In genomic region chr14:20609215-20610001, GRCh38 we compare ENCODE assay signal across 8 cellular contexts. TPM values are rescaled to one million over a fixed set of nuclear protein-coding genes. Genes with fewer than 3 reads are reported as not detected.
DNase-seq lines count a peak whose midpoint lies in the region; ATAC-seq and TF ChIP-seq lines count a peak whose summit lies in the region.

No MANE protein-coding gene starts in this region.

- WGBS in liver, result under 1% methylated on average over 44 of the region's 44 CpGs

- H3K27ac ChIP-seq in duodenal mucosa (ENCODE audit: low read depth, low read length) (no peak overlapping the region), liver (ENCODE audit: low read depth in 1 of 2, low read length in 2 of 2) (peak overlapping the region in 1 of 2 donors; percentile 44)

- TF ChIP-seq CTCF in liver (IDR thresholded peaks at IDR 0.05; ENCODE audit: low read depth, low read length, missing input control), result peak; percentile 99

- peak overlapping the region; percentile 91 to 98 for H3K4me3 ChIP-seq in duodenal mucosa (ENCODE audit: low read depth in 1 of 2, low read length in 2 of 2)
- peak overlapping the region; percentile 81 to 98 (median 85) for H3K4me3 ChIP-seq in liver (ENCODE audit: low read depth in 1 of 3, low read length in 3 of 3)

- H3K9me3 ChIP-seq in duodenal mucosa (ENCODE audit: control insufficient read depth in 1 of 2, low read length in 2 of 2), result no peaks in the 10 kb centered on the region
- no peaks in the 10 kb centered on the region for H3K9me3 ChIP-seq in liver (ENCODE audit: control insufficient read depth in 4 of 4, low read length in 3 of 4)

- peak; percentile 26 for ATAC-seq in HG03378 (IDR thresholded peaks at IDR 0.05; ENCODE audit: unreplicated experiment)

- H3K36me3 ChIP-seq in duodenal mucosa (ENCODE audit: control insufficient read depth in 1 of 2, insufficient read depth in 2 of 2, low read length in 2 of 2) (no peaks in the 10 kb centered on the region), liver (ENCODE audit: control insufficient read depth in 4 of 4, insufficient read depth in 3 of 4, low read depth in 1 of 4, low read length in 3 of 4) (no peaks in the 10 kb centered on the region)

- TF ChIP-seq RAD21 in liver (IDR thresholded peaks at IDR 0.05), result peak; percentile 94 to 98

- H3K9ac ChIP-seq in duodenal mucosa (ENCODE audit: low read depth in 1 of 2, low read length in 2 of 2), result peak overlapping the region; percentile 67 to 84
- peak overlapping the region; percentile 70 to 80 for H3K9ac ChIP-seq in liver (ENCODE audit: low read depth in 1 of 2, low read length in 2 of 2)

- no peaks in the 10 kb centered on the region for H3K27me3 ChIP-seq in duodenal mucosa (ENCODE audit: control insufficient read depth in 1 of 2, insufficient read depth in 2 of 2, low read length in 2 of 2)
- H3K27me3 ChIP-seq in liver (ENCODE audit: control insufficient read depth in 4 of 4, insufficient read depth in 4 of 4, low read length in 3 of 4), result no peaks in the 10 kb centered on the region

- H3K4me1 ChIP-seq in duodenal mucosa (ENCODE audit: control insufficient read depth in 1 of 2, insufficient read depth in 2 of 2, low read length in 2 of 2) (peaks cover 32 to 36% of the 10 kb centered on the region in 2 donors), liver (ENCODE audit: control insufficient read depth in 4 of 4, insufficient read depth in 4 of 4, low read length in 3 of 4) (peaks cover 0 to 46% (median 24%) of the 10 kb centered on the region in 4 donors)

- DNase-seq in DMS53 (lab: John Stamatoyannopoulos, UW), result peak; percentile 72
- peak; percentile 81 for DNase-seq in NCI-H446 treated with DMSO at 0.1 percent for 48 hours (lab: John Stamatoyannopoulos, UW)
- peak; percentile 61 for DNase-seq in activated CD4-positive, CD25-positive, alpha-beta regulatory T cell treated with anti-CD3 and anti-CD28 coated beads, Interleukin-2, amount 50 U/mL, for 72 hours
- DNase-seq in stimulated activated CD4-positive, alpha-beta T cell treated with anti-CD3 and anti-CD28 coated beads, Interleukin-2, amount 100 ng/mL, for 48 hours, result peak; percentile 69 to 72
- no peak for DNase-seq in cortex of kidney (lab: John Stamatoyannopoulos, UW)

TF ChIP-seq in liver, 16 proteins besides CTCF, POLR2A, EP300 and RAD21:
- TF ChIP-seq GABPA (IDR thresholded peaks at IDR 0.05 in 1 of 2, conservative IDR thresholded peaks at IDR 0.05 in 1 of 2), result no peak
- TF ChIP-seq, protein P1, sequence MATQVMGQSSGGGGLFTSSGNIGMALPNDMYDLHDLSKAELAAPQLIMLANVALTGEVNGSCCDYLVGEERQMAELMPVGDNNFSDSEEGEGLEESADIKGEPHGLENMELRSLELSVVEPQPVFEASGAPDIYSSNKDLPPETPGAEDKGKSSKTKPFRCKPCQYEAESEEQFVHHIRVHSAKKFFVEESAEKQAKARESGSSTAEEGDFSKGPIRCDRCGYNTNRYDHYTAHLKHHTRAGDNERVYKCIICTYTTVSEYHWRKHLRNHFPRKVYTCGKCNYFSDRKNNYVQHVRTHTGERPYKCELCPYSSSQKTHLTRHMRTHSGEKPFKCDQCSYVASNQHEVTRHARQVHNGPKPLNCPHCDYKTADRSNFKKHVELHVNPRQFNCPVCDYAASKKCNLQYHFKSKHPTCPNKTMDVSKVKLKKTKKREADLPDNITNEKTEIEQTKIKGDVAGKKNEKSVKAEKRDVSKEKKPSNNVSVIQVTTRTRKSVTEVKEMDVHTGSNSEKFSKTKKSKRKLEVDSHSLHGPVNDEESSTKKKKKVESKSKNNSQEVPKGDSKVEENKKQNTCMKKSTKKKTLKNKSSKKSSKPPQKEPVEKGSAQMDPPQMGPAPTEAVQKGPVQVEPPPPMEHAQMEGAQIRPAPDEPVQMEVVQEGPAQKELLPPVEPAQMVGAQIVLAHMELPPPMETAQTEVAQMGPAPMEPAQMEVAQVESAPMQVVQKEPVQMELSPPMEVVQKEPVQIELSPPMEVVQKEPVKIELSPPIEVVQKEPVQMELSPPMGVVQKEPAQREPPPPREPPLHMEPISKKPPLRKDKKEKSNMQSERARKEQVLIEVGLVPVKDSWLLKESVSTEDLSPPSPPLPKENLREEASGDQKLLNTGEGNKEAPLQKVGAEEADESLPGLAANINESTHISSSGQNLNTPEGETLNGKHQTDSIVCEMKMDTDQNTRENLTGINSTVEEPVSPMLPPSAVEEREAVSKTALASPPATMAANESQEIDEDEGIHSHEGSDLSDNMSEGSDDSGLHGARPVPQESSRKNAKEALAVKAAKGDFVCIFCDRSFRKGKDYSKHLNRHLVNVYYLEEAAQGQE (IDR thresholded peaks at IDR 0.05), result peak; percentile 43
- peak in 1 of 2 donors; percentile 34 for TF ChIP-seq JUND (IDR thresholded peaks at IDR 0.05)
- TF ChIP-seq RXRA (IDR thresholded peaks at IDR 0.05), result peak in 1 of 2 donors; percentile 27
- TF ChIP-seq FOXA2 (IDR thresholded peaks at IDR 0.05), result peak; percentile 29
- no peak for TF ChIP-seq TAF1 (conservative IDR thresholded peaks at IDR 0.05)
- TF ChIP-seq YY1 (IDR thresholded peaks at IDR 0.05), result peak; percentile 46
- TF ChIP-seq SP1 (IDR thresholded peaks at IDR 0.05), result no peak
- TF ChIP-seq, protein P2, sequence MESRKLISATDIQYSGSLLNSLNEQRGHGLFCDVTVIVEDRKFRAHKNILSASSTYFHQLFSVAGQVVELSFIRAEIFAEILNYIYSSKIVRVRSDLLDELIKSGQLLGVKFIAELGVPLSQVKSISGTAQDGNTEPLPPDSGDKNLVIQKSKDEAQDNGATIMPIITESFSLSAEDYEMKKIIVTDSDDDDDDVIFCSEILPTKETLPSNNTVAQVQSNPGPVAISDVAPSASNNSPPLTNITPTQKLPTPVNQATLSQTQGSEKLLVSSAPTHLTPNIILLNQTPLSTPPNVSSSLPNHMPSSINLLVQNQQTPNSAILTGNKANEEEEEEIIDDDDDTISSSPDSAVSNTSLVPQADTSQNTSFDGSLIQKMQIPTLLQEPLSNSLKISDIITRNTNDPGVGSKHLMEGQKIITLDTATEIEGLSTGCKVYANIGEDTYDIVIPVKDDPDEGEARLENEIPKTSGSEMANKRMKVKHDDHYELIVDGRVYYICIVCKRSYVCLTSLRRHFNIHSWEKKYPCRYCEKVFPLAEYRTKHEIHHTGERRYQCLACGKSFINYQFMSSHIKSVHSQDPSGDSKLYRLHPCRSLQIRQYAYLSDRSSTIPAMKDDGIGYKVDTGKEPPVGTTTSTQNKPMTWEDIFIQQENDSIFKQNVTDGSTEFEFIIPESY (IDR thresholded peaks at IDR 0.05), result peak; percentile 15
- TF ChIP-seq, protein P3, sequence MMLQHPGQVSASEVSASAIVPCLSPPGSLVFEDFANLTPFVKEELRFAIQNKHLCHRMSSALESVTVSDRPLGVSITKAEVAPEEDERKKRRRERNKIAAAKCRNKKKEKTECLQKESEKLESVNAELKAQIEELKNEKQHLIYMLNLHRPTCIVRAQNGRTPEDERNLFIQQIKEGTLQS (IDR thresholded peaks at IDR 0.05), result peak; percentile 99

RNA-seq across cellular contexts. Expression of gene RNASE12, which starts 18.2 kb away (rescaled TPM):
- not detected for total RNA-seq in liver
- not detected for polyA plus RNA-seq in liver

RNA-seq across cellular contexts. Expression of gene RNASE11, which starts 21.6 kb away (rescaled TPM):
- total RNA-seq in liver, result not detected
- polyA plus RNA-seq in liver, result not detected

RNA-seq across cellular contexts. Expression of gene OR6S1, which starts 32.1 kb away (rescaled TPM):
- total RNA-seq in liver, result not detected
- polyA plus RNA-seq in liver, result not detected

RNA-seq across cellular contexts. Expression of gene RNASE9, which starts 48.6 kb away (rescaled TPM):
- not detected for total RNA-seq in liver
- not detected for polyA plus RNA-seq in liver
